Comparison of ENCODE assay signal across 1 cellular context in the genomic region with DNA sequence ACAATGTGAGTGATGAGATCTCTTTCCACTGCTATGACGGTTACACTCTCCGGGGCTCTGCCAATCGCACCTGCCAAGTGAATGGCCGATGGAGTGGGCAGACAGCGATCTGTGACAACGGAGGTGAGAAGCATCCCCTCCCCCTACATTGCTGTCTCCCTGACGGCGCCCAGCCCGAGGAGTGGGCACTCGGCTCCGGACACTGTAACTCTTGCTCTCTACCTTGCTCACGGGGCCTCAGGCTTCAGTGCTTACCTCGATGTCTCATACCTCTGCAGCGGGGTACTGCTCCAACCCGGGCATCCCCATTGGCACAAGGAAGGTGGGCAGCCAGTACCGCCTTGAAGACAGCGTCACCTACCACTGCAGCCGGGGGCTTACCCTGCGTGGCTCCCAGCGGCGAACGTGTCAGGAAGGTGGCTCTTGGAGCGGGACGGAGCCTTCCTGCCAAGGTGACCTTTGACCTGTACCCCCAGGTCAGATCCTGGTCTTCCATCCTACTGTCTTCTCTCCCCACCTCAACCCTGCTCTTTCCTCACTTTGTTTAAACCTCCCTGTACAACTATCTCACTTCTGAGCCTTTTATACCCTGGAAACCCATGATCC.
TF ChIP-seq lines count a peak whose summit lies in the region.

No MANE protein-coding gene starts in this region.

TF ChIP-seq in HEK293, 187 proteins besides CTCF, POLR2A, EP300 and RAD21 (continued from another document):
- TF ChIP-seq, protein P1, sequence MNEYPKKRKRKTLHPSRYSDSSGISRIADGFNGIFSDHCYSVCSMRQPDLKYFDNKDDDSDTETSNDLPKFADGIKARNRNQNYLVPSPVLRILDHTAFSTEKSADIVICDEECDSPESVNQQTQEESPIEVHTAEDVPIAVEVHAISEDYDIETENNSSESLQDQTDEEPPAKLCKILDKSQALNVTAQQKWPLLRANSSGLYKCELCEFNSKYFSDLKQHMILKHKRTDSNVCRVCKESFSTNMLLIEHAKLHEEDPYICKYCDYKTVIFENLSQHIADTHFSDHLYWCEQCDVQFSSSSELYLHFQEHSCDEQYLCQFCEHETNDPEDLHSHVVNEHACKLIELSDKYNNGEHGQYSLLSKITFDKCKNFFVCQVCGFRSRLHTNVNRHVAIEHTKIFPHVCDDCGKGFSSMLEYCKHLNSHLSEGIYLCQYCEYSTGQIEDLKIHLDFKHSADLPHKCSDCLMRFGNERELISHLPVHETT (tag by site-specific recombination; IDR thresholded peaks at IDR 0.05) = no peak
- TF ChIP-seq ZNF776 (tag by site-specific recombination; IDR thresholded peaks at IDR 0.05; ENCODE audit: borderline replicate concordance) = no peak
- no peak for TF ChIP-seq RBAK (tag by site-specific recombination; IDR thresholded peaks at IDR 0.05)
- TF ChIP-seq ZNF174 (tag by site-specific recombination; IDR thresholded peaks at IDR 0.05) = no peak
- TF ChIP-seq ZNF221 (tag by site-specific recombination; IDR thresholded peaks at IDR 0.05; ENCODE audit: borderline replicate concordance) = no peak
- no peak for TF ChIP-seq ZNF169 (tag by site-specific recombination; IDR thresholded peaks at IDR 0.05)
